11 cellular contexts compared by ENCODE assay signal in genomic region chr1:216902669-216903388, GRCh38.
DNase-seq lines count a peak whose midpoint lies in the region; ATAC-seq, FAIRE-seq and TF ChIP-seq lines count a peak whose summit lies in the region.
"Had no signal": no experiment of that assay in that cellular context is flagged by ENCODE, and none has a peak within 500 bp of the region (broad histone marks: within the 10 kb centered on the region; RNA-seq: fewer than 3 reads in every experiment).

No MANE protein-coding gene starts in this region.

- intact Hi-C loops in mucosa of descending colon (cut with DNase I, micrococcal nuclease), result no loop called here

- H3K4me3 ChIP-seq in LNCaP clone FGC (ENCODE audit: low read depth, low read length), result no peak overlapping the region
- no peak overlapping the region for H3K4me3 ChIP-seq in cardiac fibroblast (replicated peaks in 1 of 2; ENCODE audit: low read depth in 2 of 2, low read length in 2 of 2)
- H3K4me3 ChIP-seq in mucosa of descending colon, result no peak overlapping the region

- no peak for FAIRE-seq in HTR-8/SVneo (lab: Jason Lieb, UNC)

- DNase-seq in LNCaP clone FGC (ENCODE audit: low read depth) (peak; percentile 99), cardiac fibroblast (ENCODE audit: low read depth in 2 of 2) (peak; percentile 26 to 39), mucosa of descending colon (no peak), MV-4-11 (lab: John Stamatoyannopoulos, UW) (no peak), HTR-8/SVneo (ENCODE audit: insufficient read length, low spot score) (no peak), RKO (ENCODE audit: low spot score) (no peak)
- no peak for DNase-seq in stimulated activated naive CD8-positive, alpha-beta T cell treated with anti-CD3 and anti-CD28 coated beads, Interleukin-15, Interleukin-2, amounts not matched to agents 100 U/mL and 50 U/mL, for 24 hours
- DNase-seq: KBM-7, OCI-M1 had no signal

- no peaks in the 10 kb centered on the region for H3K36me3 ChIP-seq in mucosa of descending colon (ENCODE audit: low read depth)

- TF ChIP-seq CTCF in C4-2B (conservative IDR thresholded peaks at IDR 0.05), result no peak
- TF ChIP-seq CTCF in LNCaP clone FGC (IDR thresholded peaks at IDR 0.05; ENCODE audit: control insufficient read depth, extremely low read depth, insufficient read depth), result no peak
- no peak for TF ChIP-seq CTCF in cardiac fibroblast (IDR thresholded peaks at IDR 0.05; ENCODE audit: low read depth, low read length)
- no peak for TF ChIP-seq CTCF in mucosa of descending colon (IDR thresholded peaks at IDR 0.05)

- H3K27ac ChIP-seq in C4-2B, result peak overlapping the region; percentile 57; the same call in 1 of the 2 replicates

- peak; percentile 24 for ATAC-seq in mucosa of descending colon
- ATAC-seq in stimulated activated naive CD8-positive, alpha-beta T cell treated with anti-CD3 and anti-CD28 coated beads, Interleukin-15, Interleukin-2, amounts not matched to agents 100 U/mL and 50 U/mL, for 24 hours, result no peak
- ATAC-seq: activated CD4-positive, CD25-positive, alpha-beta regulatory T cell treated with anti-CD3 and anti-CD28 coated beads, Interleukin-2, amount 50 U/mL, for 24 hours had no signal

- H3K4me1 ChIP-seq in mucosa of descending colon (ENCODE audit: low read depth), result no peaks in the 10 kb centered on the region

- H3K9me3 ChIP-seq in mucosa of descending colon, result no peaks in the 10 kb centered on the region

Comparison
In these comparisons a context has a peak if more than half of its experiments do, and no peak if none do; other contexts are left out.
1. DNase-seq: peak in LNCaP clone FGC (single experiment) and cardiac fibroblast (2 of 2); none in mucosa of descending colon (0 of 3), MV-4-11 (single experiment), HTR-8/SVneo (single experiment), stimulated activated naive CD8-positive, alpha-beta T cell treated with anti-CD3 and anti-CD28 coated beads, Interleukin-15, Interleukin-2, amounts not matched to agents 100 U/mL and 50 U/mL, for 24 hours (single experiment) and RKO (single experiment).